9 cellular contexts compared by ENCODE assay signal in genomic region chr1:226912587-226913176, GRCh38. TPM values are rescaled to one million over a fixed set of nuclear protein-coding genes. Genes with fewer than 3 reads are reported as not detected.
DNase-seq lines count a peak whose midpoint lies in the region; ATAC-seq and TF ChIP-seq lines count a peak whose summit lies in the region.
"Had no signal": no experiment of that assay in that cellular context is flagged by ENCODE, and none has a peak within 500 bp of the region (broad histone marks: within the 10 kb centered on the region; RNA-seq: fewer than 3 reads in every experiment).

No MANE protein-coding gene starts in this region.

- H3K9me3 Mint-ChIP-seq in activated naive CD4-positive, alpha-beta T cell treated with anti-CD3 and anti-CD28 coated beads, Interleukin-2, amount 50 U/mL, for 72 hours, result no peaks in the 10 kb centered on the region

- no peaks in the 10 kb centered on the region for H4K20me1 ChIP-seq in smooth muscle cell (ENCODE audit: low read depth)

- no peaks in the 10 kb centered on the region for H3K79me2 ChIP-seq in smooth muscle cell (ENCODE audit: low read depth)

- DNase-seq in ELF-1 (ENCODE audit: low read depth, low spot score), result peak; percentile 86
- peak; percentile 90 for DNase-seq in H7
- DNase-seq in NCI-H69 (lab: John Stamatoyannopoulos, UW), result peak; percentile 86
- DNase-seq in activated naive CD4-positive, alpha-beta T cell treated with anti-CD3 and anti-CD28 coated beads, Interleukin-2, amount 50 U/mL, for 72 hours (ENCODE audit: low spot score in 2 of 2), result peak in 1 of 2 donors; percentile 37
- peak; percentile 25 for DNase-seq in hepatic stellate cell (ENCODE audit: low spot score)
- DNase-seq in smooth muscle cell (lab: John Stamatoyannopoulos, UW; ENCODE audit: unreplicated experiment), result no peak
- DNase-seq in occipital lobe (lab: John Stamatoyannopoulos, UW), result no peak
- DNase-seq in DMS153 treated with DMSO at 0.1 percent for 48 hours (lab: John Stamatoyannopoulos, UW; ENCODE audit: unreplicated experiment), result no peak

- peak overlapping the region; percentile 50 to 78 for H3K27ac Mint-ChIP-seq in activated naive CD4-positive, alpha-beta T cell treated with anti-CD3 and anti-CD28 coated beads, Interleukin-2, amount 50 U/mL, for 72 hours

- ATAC-seq in activated naive CD4-positive, alpha-beta T cell treated with anti-CD3 and anti-CD28 coated beads, Interleukin-2, amount 50 U/mL, for 72 hours, result peak; percentile 68 to 83

- no peaks in the 10 kb centered on the region for H3K27me3 ChIP-seq in H7 (ENCODE audit: control insufficient read depth, insufficient read depth, low read length)
- H3K27me3 ChIP-seq in smooth muscle cell (ENCODE audit: low read depth), result no peaks in the 10 kb centered on the region

- no peaks in the 10 kb centered on the region for H3K4me1 ChIP-seq in smooth muscle cell (ENCODE audit: low read depth)

- H3K36me3 ChIP-seq in H7 (replicated peaks; ENCODE audit: control insufficient read depth, insufficient read depth, low read length) (no peaks in the 10 kb centered on the region), smooth muscle cell (ENCODE audit: low read depth) (no peaks in the 10 kb centered on the region)

- no peak overlapping the region for H2AFZ ChIP-seq in smooth muscle cell (ENCODE audit: low read depth)
- H2AFZ ChIP-seq: PC-9 had no signal

- no peaks in the 10 kb centered on the region for H3K36me3 Mint-ChIP-seq in activated naive CD4-positive, alpha-beta T cell treated with anti-CD3 and anti-CD28 coated beads, Interleukin-2, amount 50 U/mL, for 72 hours

- no peaks in the 10 kb centered on the region for H3K9me3 ChIP-seq in smooth muscle cell (replicated peaks; ENCODE audit: low read depth)

- TF ChIP-seq CTCF in smooth muscle cell (IDR thresholded peaks at IDR 0.05; ENCODE audit: borderline replicate concordance, insufficient read depth, poor library complexity, severe bottlenecking), result peak; percentile 20

- no peak overlapping the region for H3K4me3 ChIP-seq in H7 (ENCODE audit: insufficient read depth, low read depth, low read length)
- no peak overlapping the region for H3K4me3 ChIP-seq in smooth muscle cell
- H3K4me3 ChIP-seq: PC-9 had no signal

- no peaks in the 10 kb centered on the region for H3F3A ChIP-seq in smooth muscle cell (ENCODE audit: low read depth)

- H3K4me2 ChIP-seq in smooth muscle cell, result no peak overlapping the region
- H3K4me2 ChIP-seq: PC-9 had no signal

- 56% methylated on average over 13 of the region's 13 CpGs for WGBS in smooth muscle cell (ENCODE audit: low lambda C conversion rate)

- no peak overlapping the region for H3K27ac ChIP-seq in smooth muscle cell (ENCODE audit: low read depth)
- H3K27ac ChIP-seq: PC-9 had no signal

- H3K9ac ChIP-seq in smooth muscle cell (ENCODE audit: low read depth), result no peak overlapping the region

RNA-seq across cellular contexts. Expression of gene COQ8A, which starts 27.4 kb away (rescaled TPM):
- 35.8 and 52.5 TPM in 2 replicates for total RNA-seq in H7 (2014; rRNA removed; shearing (Covaris generic))
- 10 to 100 TPM; 20.5 to 28.1 TPM for total RNA-seq in activated naive CD4-positive, alpha-beta T cell treated with anti-CD3 and anti-CD28 coated beads, Interleukin-2, amount 50 U/mL, for 72 hours
- total RNA-seq in smooth muscle cell (3.1 and 3.4 TPM in 2 replicates), occipital lobe (18.2 TPM)
- polyA plus RNA-seq in smooth muscle cell, result 3.4 and 4.2 TPM in 2 replicates

RNA-seq across cellular contexts. Expression of gene PSEN2, which starts 42.3 kb away (rescaled TPM):
- total RNA-seq in H7 (2014; rRNA removed; shearing (Covaris generic)), result 24.7 and 39.0 TPM in 2 replicates
- 1 to 10 TPM; 3.3 to 3.6 TPM for total RNA-seq in activated naive CD4-positive, alpha-beta T cell treated with anti-CD3 and anti-CD28 coated beads, Interleukin-2, amount 50 U/mL, for 72 hours
- total RNA-seq in smooth muscle cell (5.7 and 7.8 TPM in 2 replicates), occipital lobe (28.2 TPM)
- polyA plus RNA-seq in smooth muscle cell, result 2.4 and 3.5 TPM in 2 replicates

Comparison
In these comparisons a context has a peak if more than half of its experiments do, and no peak if none do; other contexts are left out.
1. DNase-seq: peak in ELF-1 (single experiment), H7 (single experiment), NCI-H69 (single experiment) and hepatic stellate cell (single experiment); none in smooth muscle cell (single experiment), occipital lobe (single experiment) and DMS153 treated with DMSO at 0.1 percent for 48 hours (single experiment).